Comparison of ENCODE assay signal across 1 cellular context in genomic region chr13:36999054-36999927, GRCh38.
A peak's percentile ranks its signal among the peaks of the same experiment; 100 is the strongest.
TF ChIP-seq lines count a peak whose summit lies in the region.

ALG5 (minus strand) TSS chr13:36999340; CDS start chr13:36999300, 40 bp downstream.

TF ChIP-seq in GM12878, 131 proteins besides CTCF, POLR2A, EP300 and RAD21 (continued from another document):
- TF ChIP-seq NFYA (IDR thresholded peaks at IDR 0.05; ENCODE audit: borderline replicate concordance, low read depth, low read length), result no peak
- peak; percentile 56; the same call in 1 of the 2 replicates for TF ChIP-seq CHD2 (IDR thresholded peaks at IDR 0.05; ENCODE audit: borderline replicate concordance, low read depth, low read length)
- no peak for TF ChIP-seq MEF2B (IDR thresholded peaks at IDR 0.05; ENCODE audit: partially characterized antibody, poor library complexity, severe bottlenecking)
- TF ChIP-seq BACH1 (IDR thresholded peaks at IDR 0.05; ENCODE audit: borderline replicate concordance), result peak; percentile 86
- peak; percentile 81 for TF ChIP-seq NKRF (conservative IDR thresholded peaks at IDR 0.05)
